Comparison of ENCODE assay signal across 8 cellular contexts in genomic region chr19:19366691-19367396, GRCh38. TPM values are rescaled to one million over a fixed set of nuclear protein-coding genes. Genes with fewer than 3 reads are reported as not detected.
DNase-seq lines count a peak whose midpoint lies in the region; ATAC-seq, FAIRE-seq and TF ChIP-seq lines count a peak whose summit lies in the region.

No MANE protein-coding gene starts in this region.

- H3K4me1 Mint-ChIP-seq in activated CD4-positive, alpha-beta memory T cell treated with anti-CD3 and anti-CD28 coated beads for 36 hours (ENCODE audit: low read depth): peaks cover 12% of the 10 kb centered on the region

- peak overlapping the region; percentile 94 for H2AFZ ChIP-seq in H1 (ENCODE audit: low read length)

- H2BK15ac ChIP-seq in H1 (ENCODE audit: low read length): peak overlapping the region; percentile 94

- no peak overlapping the region for H3K23ac ChIP-seq in H1 (ENCODE audit: insufficient read length)

- peak overlapping the region; percentile 53 for H3K4me3 Mint-ChIP-seq in activated CD4-positive, alpha-beta memory T cell treated with anti-CD3 and anti-CD28 coated beads for 36 hours

- DNase-seq in 8988T: peak; percentile 54
- peak; percentile 92 for DNase-seq in NCI-H82 (lab: John Stamatoyannopoulos, UW)
- peak; percentile 84 for DNase-seq in activated CD4-positive, alpha-beta memory T cell treated with anti-CD3 and anti-CD28 coated beads for 36 hours
- DNase-seq in H1 (ENCODE audit: low read depth in 1 of 2, low spot score in 2 of 2): peak; percentile 79 to 85
- peak; percentile 58 for DNase-seq in myocyte (ENCODE audit: low read depth)
- peak; percentile 38 to 49 for DNase-seq in stimulated activated CD8-positive, alpha-beta memory T cell treated with anti-CD3 and anti-CD28 coated beads, Interleukin-7, amount 100 ng/mL, for 4 hours (ENCODE audit: low read depth in 2 of 2)

- CTCF ChIA-PET in activated CD4-positive, alpha-beta memory T cell treated with anti-CD3 and anti-CD28 coated beads for 36 hours (lab: Charles Lee): interaction anchor here (0.8 to 11.8 kb wide), 5 partner anchors 8 to 148 kb away, joined by 3 to 215 read pairs (median 4); partner anchors contain the start of genes GATAD2A and TSSK6
- CTCF ChIA-PET in H1 (lab: Charles Lee; ENCODE audit: partially characterized antibody): interaction anchor here (0.6 to 8.7 kb wide), 23 partner anchors 8 to 380 kb away, joined by 3 to 146 read pairs (median 4); no protein-coding TSS in a partner anchor

- no peak overlapping the region for H3K4me3 ChIP-seq in H1 (ENCODE audit: extremely low read depth in 1 of 4, insufficient read depth in 2 of 4, low read depth in 3 of 4, low read length in 4 of 4)

- no peak overlapping the region for H2AK5ac ChIP-seq in H1 (ENCODE audit: low read depth, low read length)

- POLR2A ChIA-PET in activated CD4-positive, alpha-beta memory T cell treated with anti-CD3 and anti-CD28 coated beads for 36 hours (lab: Charles Lee): interaction anchor here (1.5 kb wide), 1 partner anchor 123 kb away, joined by 5 read pairs; no protein-coding TSS in a partner anchor
- POLR2A ChIA-PET in H1 (lab: Charles Lee; ENCODE audit: partially characterized antibody): interaction anchor here (0.8 to 8.3 kb wide), 7 partner anchors 11 to 149 kb away, joined by 3 to 44 read pairs (median 4); partner anchors contain the start of genes GATAD2A and NDUFA13

- H3K9me3 ChIP-seq in H1 (ENCODE audit: insufficient read depth in 2 of 2, low read depth in 1 of 2, low read length in 1 of 2): no peaks in the 10 kb centered on the region

- H3K23me2 ChIP-seq in H1 (ENCODE audit: low read depth, low read length): no peaks in the 10 kb centered on the region

- no peak overlapping the region; a peak in 1 of 4 replicates for H3K4me2 ChIP-seq in H1 (ENCODE audit: insufficient read depth in 1 of 2, low read depth in 2 of 2, low read length in 2 of 2)

- H3K9ac ChIP-seq in H1 (replicated peaks in 1 of 4; ENCODE audit: extremely low read depth in 1 of 4, low read depth in 3 of 4, low read length in 3 of 4): peak overlapping the region in 1 of 4 experiments; percentile 2; a peak in 2 of 7 replicates

- TF ChIP-seq EP300 in H1 (IDR thresholded peaks at IDR 0.05; ENCODE audit: borderline replicate concordance in 1 of 2, low read depth in 2 of 2, low read length in 2 of 2): no peak

- peak overlapping the region; percentile 52 for H3K27ac Mint-ChIP-seq in activated CD4-positive, alpha-beta memory T cell treated with anti-CD3 and anti-CD28 coated beads for 36 hours

- H3K4ac ChIP-seq in H1 (replicated peaks; ENCODE audit: insufficient read length, low read depth, low read length): no peak overlapping the region

- peak overlapping the region; percentile 73; the same call in 1 of the 2 replicates for H2BK5ac ChIP-seq in H1 (ENCODE audit: low read depth, low read length)

- TF ChIP-seq POLR2A in GM18505 (IDR thresholded peaks at IDR 0.05; ENCODE audit: borderline replicate concordance, extremely low read depth, insufficient read depth, insufficient read length) (no peak), H1 (IDR thresholded peaks at IDR 0.05; ENCODE audit: control extremely low read depth in 1 of 2, low read depth in 2 of 2, low read length in 2 of 2) (no peak)

- H3K79me2 ChIP-seq in H1 (ENCODE audit: control insufficient read depth in 1 of 2, insufficient read depth in 2 of 2, low read length in 2 of 2): no peaks in the 10 kb centered on the region

- no peak overlapping the region for H4K5ac ChIP-seq in H1 (ENCODE audit: insufficient read length, low read depth, low read length)

- H3K14ac ChIP-seq in H1 (ENCODE audit: insufficient read length): no peak overlapping the region

- no peaks in the 10 kb centered on the region for H4K20me1 ChIP-seq in H1 (replicated peaks in 1 of 2; ENCODE audit: control insufficient read depth in 1 of 2, insufficient read depth in 2 of 2, low read length in 2 of 2)

- peak; percentile 95 to 97 (median 96) for TF ChIP-seq CTCF in H1 (IDR thresholded peaks at IDR 0.05; ENCODE audit: control extremely low read depth in 1 of 3, insufficient read depth in 1 of 3, low read depth in 1 of 3, low read length in 3 of 3)

- H2BK120ac ChIP-seq in H1 (replicated peaks; ENCODE audit: low read depth, low read length): no peak overlapping the region

- no peaks in the 10 kb centered on the region for H3K36me3 ChIP-seq in H1 (ENCODE audit: control insufficient read depth in 2 of 4, insufficient read depth in 4 of 4, low read length in 3 of 4)

- peaks cover 0 to 2% (median 0%) of the 10 kb centered on the region in 4 experiments; a peak in 4 of 7 replicates for H3K4me1 ChIP-seq in H1 (replicated peaks in 1 of 4; ENCODE audit: control insufficient read depth in 3 of 4, insufficient read depth in 4 of 4, low read length in 3 of 4)

- H3K27ac ChIP-seq in H1 (ENCODE audit: low read depth, low read length): no peak overlapping the region

- H3K27me3 Mint-ChIP-seq in activated CD4-positive, alpha-beta memory T cell treated with anti-CD3 and anti-CD28 coated beads for 36 hours: no peaks in the 10 kb centered on the region

- intact Hi-C loops in activated CD4-positive, alpha-beta memory T cell treated with anti-CD3 and anti-CD28 coated beads for 36 hours (cut with micrococcal nuclease): loop anchor here (1.0 kb wide), 1 partner anchor 123 kb away; no protein-coding TSS in a partner anchor

- 0 out of 7 replicates have a peak, but pooled peaks cover 0 to 4% (median 0%) of the 10 kb centered on the region in 4 experiments for H3K27me3 ChIP-seq in H1 (replicated peaks in 1 of 4; ENCODE audit: control insufficient read depth in 3 of 4, extremely low read depth in 1 of 4, insufficient read depth in 3 of 4, low read length in 3 of 4)

- peak overlapping the region; percentile 12 for H4K91ac ChIP-seq in H1 (replicated peaks; ENCODE audit: insufficient read length, low read length)

- ATAC-seq in GM18505 (IDR thresholded peaks at IDR 0.05; ENCODE audit: unreplicated experiment) (peak; percentile 63), HG03442 (IDR thresholded peaks at IDR 0.05; ENCODE audit: unreplicated experiment) (peak; percentile 71)

- peak; percentile 93 to 94 for TF ChIP-seq RAD21 in H1 (IDR thresholded peaks at IDR 0.05 in 1 of 2, conservative IDR thresholded peaks at IDR 0.05 in 1 of 2; ENCODE audit: low read depth in 2 of 2, low read length in 2 of 2)

- H4K8ac ChIP-seq in H1 (ENCODE audit: extremely low read depth, insufficient read depth, low read length): peak overlapping the region; percentile 46; the same call in 1 of the 2 replicates

- peak; percentile 39 for FAIRE-seq in H1 (lab: Jason Lieb, UNC)

- 47% methylated on average over 12 of the region's 12 CpGs; no CpG with 5 or more reads in 1 of the 2 experiments for WGBS in H1 (ENCODE audit: extremely low coverage in 1 of 2, insufficient coverage in 1 of 2, insufficient read length in 1 of 2, insufficient replicate concordance in 2 of 2, low coverage in 1 of 2, low lambda C conversion rate in 2 of 2, missing lambda C conversion rate in 1 of 2), 2 experiments

- H3K36me3 Mint-ChIP-seq in activated CD4-positive, alpha-beta memory T cell treated with anti-CD3 and anti-CD28 coated beads for 36 hours: peaks cover 1% of the 10 kb centered on the region

- H3K56ac ChIP-seq in H1 (replicated peaks; ENCODE audit: insufficient read length, low read depth, low read length): no peak overlapping the region

- H2BK12ac ChIP-seq in H1 (ENCODE audit: low read depth, low read length): peak overlapping the region; percentile 88; the same call in 1 of the 2 replicates

- no peaks in the 10 kb centered on the region for H3K79me1 ChIP-seq in H1 (ENCODE audit: low read depth, low read length)

- no peak overlapping the region; the same call in 1 of the 2 replicates for H3K18ac ChIP-seq in H1 (ENCODE audit: extremely low read depth, low read length)

- H3K9me3 Mint-ChIP-seq in activated CD4-positive, alpha-beta memory T cell treated with anti-CD3 and anti-CD28 coated beads for 36 hours: no peaks in the 10 kb centered on the region

- H2BK20ac ChIP-seq in H1 (ENCODE audit: low read length): peak overlapping the region; percentile 87; the same call in 1 of the 2 replicates

RNA-seq across cellular contexts. Expression of gene GATAD2A, which starts 38.6 kb away (rescaled TPM):
- 100 to 1,000 TPM; 114 TPM for total RNA-seq in activated CD4-positive, alpha-beta memory T cell treated with anti-CD3 and anti-CD28 coated beads for 36 hours
- total RNA-seq in H1 (2021; fragmentation: NEBNext Ultra II Directional; extraction: Animal tissue kit (Norgen Biotek cat#: 25700)): 205 and 210 TPM in 2 replicates
- polyA plus RNA-seq in H1 (2011; rRNA removed): 38.4 and 54.9 TPM in 2 replicates
- polyA plus RNA-seq in H1 (2011; cell fraction: cytosol; rRNA removed): 40.1 TPM
- 48.0 TPM for polyA plus RNA-seq in H1 (2011; cell fraction: nucleus; rRNA removed)
- polyA plus RNA-seq in H1 (2012, experiment 1 of 2): 71.5 to 98.9 TPM (median 84.3 TPM) in 4 replicates
- 49.7 TPM for polyA plus RNA-seq in H1 (2012, experiment 2 of 2)
- polyA plus RNA-seq in H1 (2013, experiment 1 of 2): 69.1 TPM
- polyA plus RNA-seq in H1 (2013, experiment 2 of 2): 71.8 TPM
- polyA minus RNA-seq in H1 (2011; rRNA and poly(A)+ RNA removed): 22.1 and 22.6 TPM in 2 replicates
- polyA minus RNA-seq in H1 (2011; cell fraction: cytosol; rRNA and poly(A)+ RNA removed): 76.8 TPM
- polyA minus RNA-seq in H1 (2011; cell fraction: nucleus; rRNA and poly(A)+ RNA removed): 33.9 TPM
- 49.5 and 65.8 TPM in 2 replicates for total RNA-seq in myocyte
- polyA plus RNA-seq in myocyte (2012): 65.0 TPM

RNA-seq across cellular contexts. Expression of gene MAU2, which starts 46.2 kb away (rescaled TPM):
- 10 to 100 TPM; 38.6 to 40.9 TPM for total RNA-seq in activated CD4-positive, alpha-beta memory T cell treated with anti-CD3 and anti-CD28 coated beads for 36 hours
- 40.8 TPM in 2 replicates for total RNA-seq in H1 (2021; fragmentation: NEBNext Ultra II Directional; extraction: Animal tissue kit (Norgen Biotek cat#: 25700))
- polyA plus RNA-seq in H1 (2011; rRNA removed): 32.0 and 43.7 TPM in 2 replicates
- polyA plus RNA-seq in H1 (2011; cell fraction: cytosol; rRNA removed): 32.1 TPM
- polyA plus RNA-seq in H1 (2011; cell fraction: nucleus; rRNA removed): 98.5 TPM
- polyA plus RNA-seq in H1 (2012, experiment 1 of 2): 23.0 to 31.5 TPM (median 28.2 TPM) in 4 replicates
- 16.4 TPM for polyA plus RNA-seq in H1 (2012, experiment 2 of 2)
- 16.2 TPM for polyA plus RNA-seq in H1 (2013, experiment 1 of 2)
- polyA plus RNA-seq in H1 (2013, experiment 2 of 2): 13.9 TPM
- 87.6 and 99.4 TPM in 2 replicates for polyA minus RNA-seq in H1 (2011; rRNA and poly(A)+ RNA removed)
- polyA minus RNA-seq in H1 (2011; cell fraction: cytosol; rRNA and poly(A)+ RNA removed): 42.6 TPM
- 79.4 TPM for polyA minus RNA-seq in H1 (2011; cell fraction: nucleus; rRNA and poly(A)+ RNA removed)
- 32.0 and 40.3 TPM in 2 replicates for total RNA-seq in myocyte
- 37.1 TPM for polyA plus RNA-seq in myocyte (2012)

RNA-seq across cellular contexts. Expression of gene SUGP1, which starts 46.5 kb away (rescaled TPM):
- total RNA-seq in activated CD4-positive, alpha-beta memory T cell treated with anti-CD3 and anti-CD28 coated beads for 36 hours: 10 to 100 TPM; 39.2 to 44.0 TPM
- 65.2 and 70.5 TPM in 2 replicates for total RNA-seq in H1 (2021; fragmentation: NEBNext Ultra II Directional; extraction: Animal tissue kit (Norgen Biotek cat#: 25700))
- polyA plus RNA-seq in H1 (2011; rRNA removed): 38.5 and 56.6 TPM in 2 replicates
- 66.9 TPM for polyA plus RNA-seq in H1 (2011; cell fraction: cytosol; rRNA removed)
- 143 TPM for polyA plus RNA-seq in H1 (2011; cell fraction: nucleus; rRNA removed)
- polyA plus RNA-seq in H1 (2012, experiment 1 of 2): 70.0 to 90.1 TPM (median 81.2 TPM) in 4 replicates
- polyA plus RNA-seq in H1 (2012, experiment 2 of 2): 41.7 TPM
- polyA plus RNA-seq in H1 (2013, experiment 1 of 2): 66.1 TPM
- polyA plus RNA-seq in H1 (2013, experiment 2 of 2): 58.2 TPM
- 30.0 and 32.8 TPM in 2 replicates for polyA minus RNA-seq in H1 (2011; rRNA and poly(A)+ RNA removed)
- 30.8 TPM for polyA minus RNA-seq in H1 (2011; cell fraction: cytosol; rRNA and poly(A)+ RNA removed)
- polyA minus RNA-seq in H1 (2011; cell fraction: nucleus; rRNA and poly(A)+ RNA removed): 44.9 TPM
- 32.6 and 36.4 TPM in 2 replicates for total RNA-seq in myocyte
- polyA plus RNA-seq in myocyte (2012): 46.7 TPM
